8 cellular contexts compared by ENCODE assay signal in genomic region chr15:67033521-67033920, GRCh38. TPM values are rescaled to one million over a fixed set of nuclear protein-coding genes. Genes with fewer than 3 reads are reported as not detected.
DNase-seq lines count a peak whose midpoint lies in the region; ATAC-seq and TF ChIP-seq lines count a peak whose summit lies in the region.

No MANE protein-coding gene starts in this region.

- BruUV-seq in OCI-LY7 (replicated peaks; lab: Mats Ljungman, UMichigan): no TSS peak

- no peak overlapping the region for H2AFZ ChIP-seq in OCI-LY7 (ENCODE audit: low read length)

- no peak overlapping the region for H3K4me2 ChIP-seq in OCI-LY7 (ENCODE audit: low read length)

- intact Hi-C loops in OCI-LY7 (cut with micrococcal nuclease; ENCODE audit: unreplicated experiment): no loop called here

- H3K36me3 Mint-ChIP-seq in CD8-positive, alpha-beta memory T cell: no peaks in the 10 kb centered on the region
- H3K36me3 Mint-ChIP-seq in glutamatergic neuron (ENCODE audit: unreplicated experiment): no peaks in the 10 kb centered on the region

- peaks cover 16 to 36% (median 22%) of the 10 kb centered on the region in 3 donors for H3K4me1 Mint-ChIP-seq in CD8-positive, alpha-beta memory T cell
- peaks cover 10% of the 10 kb centered on the region for H3K4me1 Mint-ChIP-seq in glutamatergic neuron (ENCODE audit: low read depth, unreplicated experiment)

- no peaks in the 10 kb centered on the region for H3K9me3 ChIP-seq in CD8-positive, alpha-beta memory T cell (ENCODE audit: low read length)
- H3K9me3 ChIP-seq in OCI-LY7 (ENCODE audit: low read length): no peaks in the 10 kb centered on the region

- no peaks in the 10 kb centered on the region for H3K9me3 Mint-ChIP-seq in CD8-positive, alpha-beta memory T cell
- H3K9me3 Mint-ChIP-seq in glutamatergic neuron (ENCODE audit: unreplicated experiment): peaks cover 2% of the 10 kb centered on the region

- peaks cover 18% of the 10 kb centered on the region for H3K4me1 ChIP-seq in CD8-positive, alpha-beta memory T cell (ENCODE audit: insufficient read depth, low read length)
- H3K4me1 ChIP-seq in rectal smooth muscle tissue (ENCODE audit: control insufficient read depth, insufficient read depth, low read length) (peaks cover 4% of the 10 kb centered on the region), OCI-LY7 (ENCODE audit: insufficient read depth, low read length, poor library complexity, severe bottlenecking) (no peaks in the 10 kb centered on the region)

- H3K4me3 ChIP-seq in CD8-positive, alpha-beta memory T cell (ENCODE audit: low read length): peak overlapping the region; percentile 64
- H3K4me3 ChIP-seq in rectal smooth muscle tissue (ENCODE audit: low read length) (peak overlapping the region; percentile 49), OCI-LY7 (ENCODE audit: low read depth, low read length, poor library complexity, severe bottlenecking) (no peak overlapping the region)

- no peak overlapping the region for H3K27ac ChIP-seq in CD8-positive, alpha-beta memory T cell (ENCODE audit: low read depth, low read length)
- H3K27ac ChIP-seq in rectal smooth muscle tissue (ENCODE audit: low read depth, low read length): no peak overlapping the region
- no peak overlapping the region for H3K27ac ChIP-seq in OCI-LY7 (ENCODE audit: low read depth, low read length, poor library complexity, severe bottlenecking)

- CTCF ChIA-PET in CD8-positive, alpha-beta memory T cell (lab: Charles Lee): interaction anchor here (0.7 to 1.3 kb wide), 2 partner anchors 9 to 30 kb away, joined by 3 to 5 read pairs; no protein-coding TSS in a partner anchor
- CTCF ChIA-PET in OCI-LY7 (lab: Charles Lee; ENCODE audit: unreplicated experiment): no interaction called here

- no peaks in the 10 kb centered on the region for H3K9me2 ChIP-seq in OCI-LY7 (ENCODE audit: insufficient read depth, low read length)

- H3K79me2 ChIP-seq in OCI-LY7 (ENCODE audit: insufficient read depth, low read depth, low read length): no peaks in the 10 kb centered on the region

- DNase-seq in CD8-positive, alpha-beta memory T cell: peak in 3 of 5 donors; percentile 4 to 53 (median 20)
- DNase-seq in activated T-cell treated with anti-CD3 and anti-CD28 coated beads for 24 hours (ENCODE audit: low read depth) (peak; percentile 4), glutamatergic neuron (peak; percentile 28), C1 segment of cervical spinal cord (lab: John Stamatoyannopoulos, UW) (no peak), OCI-LY7 (ENCODE audit: low spot score) (no peak), NCI-H2171 treated with DMSO at 0.1 percent for 48 hours (lab: John Stamatoyannopoulos, UW) (no peak)

- H3K27me3 Mint-ChIP-seq in CD8-positive, alpha-beta memory T cell: peaks cover 0 to 3% of the 10 kb centered on the region in 2 donors
- peaks cover 4% of the 10 kb centered on the region for H3K27me3 Mint-ChIP-seq in glutamatergic neuron (ENCODE audit: unreplicated experiment)

- no peaks in the 10 kb centered on the region for H3K27me3 ChIP-seq in CD8-positive, alpha-beta memory T cell (ENCODE audit: insufficient read depth, low read length, poor library complexity, severe bottlenecking)
- H3K27me3 ChIP-seq in rectal smooth muscle tissue (ENCODE audit: control insufficient read depth, insufficient read depth, low read length): no peaks in the 10 kb centered on the region

- POLR2A ChIA-PET in CD8-positive, alpha-beta memory T cell (lab: Charles Lee): interaction anchor here (0.6 kb wide), 1 partner anchor 68 kb away, joined by 5 read pairs; no protein-coding TSS in a partner anchor
- POLR2A ChIA-PET in OCI-LY7 (lab: Charles Lee): no interaction called here

- peak overlapping the region in 1 of 7 donors; percentile 89 for H3K4me3 Mint-ChIP-seq in CD8-positive, alpha-beta memory T cell
- H3K4me3 Mint-ChIP-seq in glutamatergic neuron (ENCODE audit: unreplicated experiment): peak overlapping the region; percentile 76

- no peaks in the 10 kb centered on the region for H4K20me1 ChIP-seq in OCI-LY7 (ENCODE audit: insufficient read depth, low read length)

- H3K36me3 ChIP-seq in CD8-positive, alpha-beta memory T cell (ENCODE audit: insufficient read depth, low read length): no peaks in the 10 kb centered on the region
- H3K36me3 ChIP-seq in rectal smooth muscle tissue (ENCODE audit: control insufficient read depth, insufficient read depth, low read length) (no peaks in the 10 kb centered on the region), OCI-LY7 (ENCODE audit: insufficient read depth, low read length) (no peaks in the 10 kb centered on the region)

- ATAC-seq in HG03442 (IDR thresholded peaks at IDR 0.05; ENCODE audit: unreplicated experiment): no peak

- TF ChIP-seq CTCF in glutamatergic neuron (IDR thresholded peaks at IDR 0.05; ENCODE audit: partially characterized antibody, unreplicated experiment) (no peak), OCI-LY7 (conservative IDR thresholded peaks at IDR 0.05; ENCODE audit: low read length) (no peak)

- no peak overlapping the region for H3K9ac ChIP-seq in rectal smooth muscle tissue (ENCODE audit: low read length)

- H3K27ac Mint-ChIP-seq in CD8-positive, alpha-beta memory T cell: peak overlapping the region in 3 of 8 donors; percentile 36 to 97 (median 48)
- H3K27ac Mint-ChIP-seq in glutamatergic neuron (ENCODE audit: unreplicated experiment): no peak overlapping the region

RNA-seq across cellular contexts. Expression of gene SMAD3, which starts 31.9 kb away (rescaled TPM):
- 10 to 100 TPM; 30.2 to 34.2 TPM for total RNA-seq in CD8-positive, alpha-beta memory T cell
- 31.7 TPM for polyA plus RNA-seq in CD8-positive, alpha-beta memory T cell
- total RNA-seq in glutamatergic neuron (ENCODE audit: unreplicated experiment) (5.0 TPM), OCI-LY7 (2022) (77.8 and 84.5 TPM in 2 replicates)
- 32.8 and 41.2 TPM in 2 replicates for total RNA-seq in OCI-LY7 (2014; rRNA removed; shearing (Covaris generic))

Comparison
In these comparisons a context has a peak if more than half of its experiments do, and no peak if none do; other contexts are left out.
1. DNase-seq: peak in CD8-positive, alpha-beta memory T cell (3 of 5), activated T-cell treated with anti-CD3 and anti-CD28 coated beads for 24 hours (single experiment) and glutamatergic neuron (single experiment); none in C1 segment of cervical spinal cord (0 of 14), OCI-LY7 (single experiment) and NCI-H2171 treated with DMSO at 0.1 percent for 48 hours (single experiment).